In the genomic region with DNA sequence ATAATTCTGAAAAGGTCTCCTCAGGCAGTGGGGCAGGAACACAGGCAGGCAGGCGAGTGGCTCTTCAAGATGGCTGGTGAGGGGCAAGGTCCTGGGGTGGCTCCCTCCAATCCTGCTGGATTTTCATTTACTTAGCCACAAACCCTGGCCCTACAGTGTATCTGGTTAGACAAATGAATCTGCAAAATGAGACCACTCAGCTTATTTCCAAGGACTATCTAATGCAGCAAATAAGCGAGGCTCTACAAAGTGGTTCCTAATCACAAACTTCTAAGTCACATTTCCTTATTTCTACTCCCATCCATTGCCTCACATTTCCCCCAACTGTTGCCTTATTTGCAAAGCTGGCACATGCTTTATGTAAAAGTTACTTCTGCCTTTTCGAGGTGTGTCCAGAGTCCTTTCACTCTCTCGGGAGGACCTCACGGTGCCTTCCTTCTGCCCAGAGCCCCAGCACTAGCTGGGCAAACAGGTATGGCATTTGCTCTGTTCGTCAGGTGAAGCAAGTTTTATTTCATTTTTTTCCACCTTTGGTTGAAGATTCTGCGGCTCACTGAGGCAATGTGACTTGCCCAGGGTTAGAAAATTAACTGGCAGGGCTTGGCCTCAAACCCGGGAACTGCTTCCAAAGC, we compare ENCODE assay signal across 10 cellular contexts. TPM values are rescaled to one million over a fixed set of nuclear protein-coding genes. Genes with fewer than 3 reads are reported as not detected.
DNase-seq lines count a peak whose midpoint lies in the region; ATAC-seq and TF ChIP-seq lines count a peak whose summit lies in the region.
"Had no signal": no experiment of that assay in that cellular context is flagged by ENCODE, and none has a peak within 500 bp of the region (broad histone marks: within the 10 kb centered on the region; RNA-seq: fewer than 3 reads in every experiment).

No MANE protein-coding gene starts in this region.

- no peak for ATAC-seq in Right ventricle myocardium inferior
- ATAC-seq in body of pancreas = no peak
- ATAC-seq in upper lobe of right lung = peak; percentile 9
- no peak for ATAC-seq in GM18909 (IDR thresholded peaks at IDR 0.05; ENCODE audit: poor library complexity, unreplicated experiment)

- no peaks in the 10 kb centered on the region for H3K27me3 ChIP-seq in body of pancreas
- H3K27me3 ChIP-seq in upper lobe of right lung = no peaks in the 10 kb centered on the region
- H3K27me3 ChIP-seq: BLaER1 had no signal

- WGBS in body of pancreas, 2 donors = 66 to 77% methylated on average over 8 of the region's 8 CpGs
- 89 to 96% methylated on average over 8 of the region's 8 CpGs for WGBS in mesodermal cell (ENCODE audit: insufficient coverage in 2 of 2), 2 experiments

- no peak for TF ChIP-seq POLR2A in body of pancreas (IDR thresholded peaks at IDR 0.05)

- TF ChIP-seq CTCF in body of pancreas (IDR thresholded peaks at IDR 0.05) (no peak), upper lobe of right lung (IDR thresholded peaks at IDR 0.05) (no peak)

- H3K27ac ChIP-seq in body of pancreas (peak overlapping the region; percentile 70 to 93 (median 82)), mesodermal cell (ENCODE audit: low read depth, low read length, severe bottlenecking) (peak overlapping the region; percentile 87), upper lobe of right lung (peak overlapping the region; percentile 75)

- no peaks in the 10 kb centered on the region for H3K9me3 ChIP-seq in body of pancreas
- no peaks in the 10 kb centered on the region for H3K9me3 ChIP-seq in mesodermal cell (ENCODE audit: control insufficient read depth, low read length)
- H3K9me3 ChIP-seq in upper lobe of right lung = no peaks in the 10 kb centered on the region

- intact Hi-C loops in cardiac septum (cut with DNase I) (loop anchor here (2.0 kb wide), 1 partner anchor 43 kb away; the partner anchor contains the start of gene NBEAL2), Right ventricle myocardium inferior (cut with DNase I) (loop anchor here (2.0 kb wide), 1 partner anchor 41 kb away; the partner anchor contains the start of gene CCDC12), body of pancreas (cut with DNase I) (no loop called here), upper lobe of right lung (cut with DNase I) (no loop called here), head of caudate nucleus (cut with DNase I) (no loop called here)

- H3K4me3 ChIP-seq in body of pancreas (no peak overlapping the region), mesodermal cell (ENCODE audit: extremely low read depth, insufficient read depth, low read length, poor library complexity, severe bottlenecking) (no peak overlapping the region), upper lobe of right lung (no peak overlapping the region)
- H3K4me3 ChIP-seq: BLaER1 had no signal

- H3K36me3 ChIP-seq in body of pancreas (replicated peaks in 1 of 2; ENCODE audit: insufficient read depth in 1 of 2, low read depth in 2 of 2) = no peaks in the 10 kb centered on the region
- peaks cover 65% of the 10 kb centered on the region for H3K36me3 ChIP-seq in mesodermal cell (ENCODE audit: control insufficient read depth, insufficient read depth, low read length)
- H3K36me3 ChIP-seq in upper lobe of right lung = peaks cover 28% of the 10 kb centered on the region

- H3K4me1 ChIP-seq in body of pancreas (peaks cover 98% of the 10 kb centered on the region), mesodermal cell (ENCODE audit: control insufficient read depth, insufficient read depth, low read length, poor library complexity, severe bottlenecking) (peaks cover 51% of the 10 kb centered on the region), upper lobe of right lung (peaks cover 59% of the 10 kb centered on the region)

- DNase-seq in cardiac septum (ENCODE audit: low spot score) (peak; percentile 70), Right ventricle myocardium inferior (ENCODE audit: missing footprints) (no peak), body of pancreas (peak in 2 of 4 donors; percentile 6 to 36), upper lobe of right lung (no peak), HPDE6-E6E7 (ENCODE audit: extremely low spot score) (no peak), head of caudate nucleus (no peak)
- DNase-seq: NCI-H345 had no signal

RNA-seq across cellular contexts. Expression of gene CCDC12, which starts 40.4 kb away (rescaled TPM):
- total RNA-seq in cardiac septum = 35.6 TPM
- 26.3 TPM for total RNA-seq in Right ventricle myocardium inferior
- total RNA-seq in body of pancreas = 10 to 100 TPM; 25.4 to 67.2 TPM
- polyA plus RNA-seq in mesodermal cell (2013, experiment 1 of 2) = 34.0 TPM
- 32.3 TPM for polyA plus RNA-seq in mesodermal cell (2013, experiment 2 of 2)
- 42.1 TPM for total RNA-seq in upper lobe of right lung

RNA-seq across cellular contexts. Expression of gene NBEAL2, which starts 43.4 kb away (rescaled TPM):
- total RNA-seq in cardiac septum (14.2 TPM), Right ventricle myocardium inferior (14.5 TPM), body of pancreas (100 to 1,000 TPM in 1 of 2 donors, 10 to 100 TPM in 1; 98.8 to 151 TPM), upper lobe of right lung (116 TPM)
- polyA plus RNA-seq in mesodermal cell (2013, experiment 1 of 2) = 25.5 TPM
- polyA plus RNA-seq in mesodermal cell (2013, experiment 2 of 2) = 18.9 TPM

RNA-seq across cellular contexts. Expression of gene PTH1R, which starts 58.6 kb away (rescaled TPM):
- total RNA-seq in cardiac septum (5.4 TPM), Right ventricle myocardium inferior (12.7 TPM), body of pancreas (1 to 10 TPM; 1.8 to 8.2 TPM), upper lobe of right lung (14.9 TPM)
- polyA plus RNA-seq in mesodermal cell (2013, experiment 1 of 2) = 35.5 TPM
- 25.6 TPM for polyA plus RNA-seq in mesodermal cell (2013, experiment 2 of 2)

Comparison
In these comparisons a context has a peak if more than half of its experiments do, and no peak if none do; other contexts are left out.
1. intact Hi-C loops: an anchor here in cardiac septum (2.0 kb wide) and Right ventricle myocardium inferior (2.0 kb wide); none called in body of pancreas, upper lobe of right lung and head of caudate nucleus.